In genomic region chr12:104748356-104748755, GRCh38 we compare ENCODE assay signal across 17 cellular contexts.
DNase-seq lines count a peak whose midpoint lies in the region; ATAC-seq, FAIRE-seq and TF ChIP-seq lines count a peak whose summit lies in the region.
"Had no signal": no experiment of that assay in that cellular context is flagged by ENCODE, and none has a peak within 500 bp of the region (broad histone marks: within the 10 kb centered on the region; RNA-seq: fewer than 3 reads in every experiment).

No MANE protein-coding gene starts in this region.

- H3K9me3 ChIP-seq in stomach, result no peaks in the 10 kb centered on the region
- H3K9me3 ChIP-seq: prostate gland had no signal

- intact Hi-C loops in stomach (cut with DNase I; ENCODE audit: low total_unique reads), result no loop called here

- peak overlapping the region in 2 of 5 donors; percentile 22 to 26 for H3K27ac ChIP-seq in stomach
- H3K27ac ChIP-seq: prostate gland had no signal

- no peaks in the 10 kb centered on the region for H3K36me3 ChIP-seq in stomach
- H3K36me3 ChIP-seq: prostate gland had no signal

- H3K27me3 Mint-ChIP-seq in activated T-cell treated with anti-CD3 and anti-CD28 coated beads, Interleukin-2, amount 50 U/mL, for 24 hours, result no peaks in the 10 kb centered on the region
- H3K27me3 Mint-ChIP-seq in HFFc6 (ENCODE audit: insufficient read depth), result peaks cover 20% of the 10 kb centered on the region
- H3K27me3 Mint-ChIP-seq in central memory CD8-positive, alpha-beta T cell, result no peaks in the 10 kb centered on the region
- H3K27me3 Mint-ChIP-seq in stimulated activated naive B cell treated with anti-CD40 and anti-IgM and Interleukin-4, amounts not matched to agents 10 μg/mL and 1 μg/mL and 100 μg/mL, for 72 hours, result no peaks in the 10 kb centered on the region
- H3K27me3 Mint-ChIP-seq: activated naive CD8-positive, alpha-beta T cell treated with anti-CD3 and anti-CD28 coated beads for 36 hours; T-cell had no signal

- peaks cover 0 to 45% (median 10%) of the 10 kb centered on the region in 4 donors for H3K4me1 ChIP-seq in stomach
- H3K4me1 ChIP-seq: prostate gland had no signal

- FAIRE-seq in GM12892 (lab: Jason Lieb, UNC), result no peak

- no peak for TF ChIP-seq EP300 in stomach (IDR thresholded peaks at IDR 0.05)

- no peaks in the 10 kb centered on the region for H3K36me3 Mint-ChIP-seq in activated T-cell treated with anti-CD3 and anti-CD28 coated beads, Interleukin-2, amount 50 U/mL, for 24 hours (ENCODE audit: low read depth)
- H3K36me3 Mint-ChIP-seq in HFFc6 (ENCODE audit: low read depth), result no peaks in the 10 kb centered on the region
- peaks cover 4% of the 10 kb centered on the region for H3K36me3 Mint-ChIP-seq in central memory CD8-positive, alpha-beta T cell (ENCODE audit: insufficient read depth)
- H3K36me3 Mint-ChIP-seq in stimulated activated naive B cell treated with anti-CD40 and anti-IgM and Interleukin-4, amounts not matched to agents 10 μg/mL and 1 μg/mL and 100 μg/mL, for 72 hours, result peaks cover 24 to 34% of the 10 kb centered on the region in 2 donors
- H3K36me3 Mint-ChIP-seq: WTC11 had no signal

- DNase-seq in activated T-cell treated with anti-CD3 and anti-CD28 coated beads, Interleukin-2, amount 50 U/mL, for 24 hours, result no peak
- DNase-seq in activated T-cell treated with anti-CD3 and anti-CD28 coated beads, Interleukin-2, amount 50 U/mL, for 48 hours, result no peak
- no peak for DNase-seq in HFFc6
- DNase-seq in central memory CD8-positive, alpha-beta T cell (ENCODE audit: low spot score in 2 of 2), result no peak
- DNase-seq in stimulated activated naive B cell treated with anti-CD40 and anti-IgM and Interleukin-4, amounts not matched to agents 10 μg/mL and 1 μg/mL and 100 μg/mL, for 72 hours, result no peak
- no peak for DNase-seq in GM12892 (ENCODE audit: insufficient read length)
- no peak for DNase-seq in stomach
- DNase-seq in NCI-H2081 (lab: John Stamatoyannopoulos, UW), result no peak
- DNase-seq: ACHN; effector CD4-positive, alpha-beta T cell; glutamatergic neuron; NCI-H1436 had no signal

- TF ChIP-seq POLR2A in GM12892 (IDR thresholded peaks at IDR 0.05; ENCODE audit: low read depth, low read length), result no peak
- TF ChIP-seq POLR2A in stomach (IDR thresholded peaks at IDR 0.05), result no peak

- H3K4me1 Mint-ChIP-seq in activated T-cell treated with anti-CD3 and anti-CD28 coated beads, Interleukin-2, amount 50 U/mL, for 24 hours (ENCODE audit: low read depth), result peaks cover 61% of the 10 kb centered on the region
- H3K4me1 Mint-ChIP-seq in HFFc6 (ENCODE audit: low read depth), result peaks cover 31% of the 10 kb centered on the region
- peaks cover 77% of the 10 kb centered on the region for H3K4me1 Mint-ChIP-seq in central memory CD8-positive, alpha-beta T cell
- H3K4me1 Mint-ChIP-seq in stimulated activated naive B cell treated with anti-CD40 and anti-IgM and Interleukin-4, amounts not matched to agents 10 μg/mL and 1 μg/mL and 100 μg/mL, for 72 hours, result peaks cover 69 to 97% of the 10 kb centered on the region in 2 donors

- TF ChIP-seq CTCF in HFFc6 (IDR thresholded peaks at IDR 0.05), result no peak
- TF ChIP-seq CTCF in stomach (IDR thresholded peaks at IDR 0.05), result no peak

- H3K9me3 Mint-ChIP-seq in activated T-cell treated with anti-CD3 and anti-CD28 coated beads, Interleukin-2, amount 50 U/mL, for 24 hours, result no peaks in the 10 kb centered on the region
- H3K9me3 Mint-ChIP-seq in HFFc6, result no peaks in the 10 kb centered on the region
- no peaks in the 10 kb centered on the region for H3K9me3 Mint-ChIP-seq in central memory CD8-positive, alpha-beta T cell
- H3K9me3 Mint-ChIP-seq in stimulated activated naive B cell treated with anti-CD40 and anti-IgM and Interleukin-4, amounts not matched to agents 10 μg/mL and 1 μg/mL and 100 μg/mL, for 72 hours, result peaks cover 3 to 4% of the 10 kb centered on the region in 2 donors
- H3K9me3 Mint-ChIP-seq: nephron, T-cell, WTC11 had no signal

- peak overlapping the region; percentile 76 for H3K27ac Mint-ChIP-seq in activated T-cell treated with anti-CD3 and anti-CD28 coated beads, Interleukin-2, amount 50 U/mL, for 24 hours
- peak overlapping the region; percentile 27; the same call in 1 of the 2 replicates for H3K27ac Mint-ChIP-seq in HFFc6
- peak overlapping the region; percentile 76 for H3K27ac Mint-ChIP-seq in central memory CD8-positive, alpha-beta T cell (ENCODE audit: low read depth)
- peak overlapping the region; percentile 62 for H3K27ac Mint-ChIP-seq in stimulated activated naive B cell treated with anti-CD40 and anti-IgM and Interleukin-4, amounts not matched to agents 10 μg/mL and 1 μg/mL and 100 μg/mL, for 72 hours
- H3K27ac Mint-ChIP-seq: nephron, WTC11 had no signal

- H3K4me3 ChIP-seq in stomach, result no peak overlapping the region
- H3K4me3 ChIP-seq: prostate gland had no signal

- H3K4me3 Mint-ChIP-seq in activated T-cell treated with anti-CD3 and anti-CD28 coated beads, Interleukin-2, amount 50 U/mL, for 24 hours, result no peak overlapping the region
- H3K4me3 Mint-ChIP-seq in HFFc6, result no peak overlapping the region
- no peak overlapping the region for H3K4me3 Mint-ChIP-seq in central memory CD8-positive, alpha-beta T cell
- H3K4me3 Mint-ChIP-seq in stimulated activated naive B cell treated with anti-CD40 and anti-IgM and Interleukin-4, amounts not matched to agents 10 μg/mL and 1 μg/mL and 100 μg/mL, for 72 hours, result no peak overlapping the region
- H3K4me3 Mint-ChIP-seq: nephron, WTC11 had no signal

- no peak for ATAC-seq in central memory CD8-positive, alpha-beta T cell (replicated peaks; ENCODE audit: extremely low read depth, poor library complexity, severe bottlenecking)
- ATAC-seq in stimulated activated naive B cell treated with anti-CD40 and anti-IgM and Interleukin-4, amounts not matched to agents 10 μg/mL and 1 μg/mL and 100 μg/mL, for 72 hours (replicated peaks), result no peak
- ATAC-seq: WTC11 had no signal

- 64 to 74% (median 71%) methylated on average over 7 of the region's 7 CpGs for WGBS in stomach, 5 donors

- no peaks in the 10 kb centered on the region for H3K27me3 ChIP-seq in stomach
